Comparison of ENCODE assay signal across 24 cellular contexts in genomic region chr5:103289024-103289423, GRCh38.
"Had no signal": no experiment of that assay in that cellular context is flagged by ENCODE, and none has a peak within 500 bp of the region (broad histone marks: within the 10 kb centered on the region; RNA-seq: fewer than 3 reads in every experiment).

No MANE protein-coding gene starts in this region.

- H3K4me3 ChIP-seq: colonic mucosa, esophagus muscularis mucosa, gastroesophageal sphincter had no signal

- H3K4me1 ChIP-seq: colonic mucosa, foreskin keratinocyte, gastroesophageal sphincter had no signal

- H3K27ac ChIP-seq: brain microvascular endothelial cell, colonic mucosa, esophagus muscularis mucosa, foreskin keratinocyte, gastroesophageal sphincter had no signal

- H3K9me3 ChIP-seq: colonic mucosa, esophagus muscularis mucosa, gastroesophageal sphincter had no signal

- H3K36me3 ChIP-seq: brain microvascular endothelial cell, colonic mucosa, esophagus muscularis mucosa, gastroesophageal sphincter had no signal

- DNase-seq: activated CD4-positive, alpha-beta memory T cell treated with anti-CD3 and anti-CD28 coated beads, Interleukin-2, amount 10 ng/mL, durations not matched to agents 7 days and 5 days; activated CD4-positive, alpha-beta T cell treated with anti-CD3 and anti-CD28 coated beads for 4 hours; activated CD4-positive, alpha-beta T cell treated with anti-CD3 and anti-CD28 coated beads, Interleukin-2, amount 10 ng/mL, durations not matched to agents 7 days and 5 days; activated CD4-positive, alpha-beta T cell treated with anti-CD3 and anti-CD28 coated beads, Interleukin-2, amount 50 U/mL, for 4 hours; activated CD4-positive, CD25-positive, alpha-beta regulatory T cell; activated CD4-positive, CD25-positive, alpha-beta regulatory T cell treated with anti-CD3 and anti-CD28 coated beads, Interleukin-2, amount 50 U/mL, for 72 hours; activated CD8-positive, alpha-beta memory T cell treated with anti-CD3 and anti-CD28 coated beads, Interleukin-2, amount 50 U/mL, for 48 hours; activated effector memory CD4-positive, alpha-beta T cell treated with Interleukin-2 at 50 U/mL for 16 hours; activated gamma-delta T cell treated with Interleukin-2 at 50 U/mL for 16 hours; activated naive CD4-positive, alpha-beta T cell treated with anti-CD3 and anti-CD28 coated beads, Interleukin-2, amount 50 U/mL, for 16 hours; activated naive CD4-positive, alpha-beta T cell treated with Interleukin-2 at 50 U/mL for 16 hours; activated T-cell treated with anti-CD3 and anti-CD28 coated beads for 4 hours; activated T-cell treated with anti-CD3 and anti-CD28 coated beads, Interleukin-2, amount 50 U/mL, for 24 hours; amniotic stem cell; anterior cingulate cortex; brain microvascular endothelial cell; colonic mucosa; effector memory CD8-positive, alpha-beta T cell; erythroblast; foreskin keratinocyte; T-helper 2 cell had no signal

- H3K27me3 ChIP-seq: brain microvascular endothelial cell, colonic mucosa, esophagus muscularis mucosa, foreskin keratinocyte, gastroesophageal sphincter had no signal

- ATAC-seq: activated T-helper 17 cell treated with anti-CD3 and anti-CD28 coated beads, Interleukin-2, amount 50 U/mL, for 72 hours; effector memory CD8-positive, alpha-beta T cell; foreskin keratinocyte; gastroesophageal sphincter had no signal
